20 cellular contexts compared by ENCODE assay signal in genomic region chr5:31757813-31758212, GRCh38.
"Had no signal": no experiment of that assay in that cellular context is flagged by ENCODE, and none has a peak within 500 bp of the region (broad histone marks: within the 10 kb centered on the region; RNA-seq: fewer than 3 reads in every experiment).

No MANE protein-coding gene starts in this region.

- H3K4me3 Mint-ChIP-seq: activated CD8-positive, alpha-beta T cell treated with anti-CD3 and anti-CD28 coated beads, Interleukin-2, amount 10 ng/mL, durations not matched to agents 7 days and 5 days; activated naive CD8-positive, alpha-beta T cell treated with anti-CD3 and anti-CD28 coated beads, Interleukin-2, amount 50 U/mL, for 24 hours; activated T-helper 1 cell treated with anti-CD3 and anti-CD28 coated beads, Interleukin-12 subunit alpha, Interleukin-12 subunit beta, Interleukin-2, Interleukin-4 antibody, amounts not matched to agents 30 ng/mL and 10 ng/mL and 1 ng/mL, durations not matched to agents 14 hours and 24 hours and 36 hours; stimulated activated naive CD8-positive, alpha-beta T cell treated with anti-CD3 and anti-CD28 coated beads, Interleukin-15, Interleukin-2, amounts not matched to agents 100 ng/mL and 50 ng/mL, for 24 hours; WTC11 had no signal

- H3K27me3 Mint-ChIP-seq: stimulated activated naive CD8-positive, alpha-beta T cell treated with anti-CD3 and anti-CD28 coated beads, Interleukin-15, Interleukin-2, amounts not matched to agents 100 ng/mL and 50 ng/mL, for 24 hours had no signal

- H3K4me1 Mint-ChIP-seq: activated naive CD8-positive, alpha-beta T cell treated with anti-CD3 and anti-CD28 coated beads, Interleukin-2, amount 50 U/mL, for 24 hours had no signal

- H3K36me3 Mint-ChIP-seq: WTC11 had no signal

- H3K9me3 Mint-ChIP-seq: activated naive CD8-positive, alpha-beta T cell treated with anti-CD3 and anti-CD28 coated beads, Interleukin-2, amount 50 U/mL, for 24 hours; activated T-helper 1 cell treated with anti-CD3 and anti-CD28 coated beads, Interleukin-12 subunit alpha, Interleukin-12 subunit beta, Interleukin-2, Interleukin-4 antibody, amounts not matched to agents 30 ng/mL and 10 ng/mL and 1 ng/mL, durations not matched to agents 14 hours and 24 hours and 36 hours had no signal

- H3K4me1 ChIP-seq: right lobe of liver, SJSA1, spleen had no signal

- H3K27ac Mint-ChIP-seq: activated CD8-positive, alpha-beta T cell treated with anti-CD3 and anti-CD28 coated beads, Interleukin-2, amount 10 ng/mL, durations not matched to agents 7 days and 5 days; activated naive CD8-positive, alpha-beta T cell treated with anti-CD3 and anti-CD28 coated beads, Interleukin-2, amount 50 U/mL, for 24 hours; activated T-helper 1 cell treated with anti-CD3 and anti-CD28 coated beads, Interleukin-12 subunit alpha, Interleukin-12 subunit beta, Interleukin-2, Interleukin-4 antibody, amounts not matched to agents 30 ng/mL and 10 ng/mL and 1 ng/mL, durations not matched to agents 14 hours and 24 hours and 36 hours; stimulated activated naive CD8-positive, alpha-beta T cell treated with anti-CD3 and anti-CD28 coated beads, Interleukin-15, Interleukin-2, amounts not matched to agents 100 ng/mL and 50 ng/mL, for 24 hours; WTC11 had no signal

- DNase-seq: activated CD4-positive, alpha-beta T cell treated with anti-CD3 and anti-CD28 coated beads for 48 hours; activated CD8-positive, alpha-beta memory T cell treated with anti-CD3 and anti-CD28 coated beads, Interleukin-2, amount 50 U/mL, for 48 hours; activated CD8-positive, alpha-beta T cell treated with anti-CD3 and anti-CD28 coated beads, Interleukin-2, amount 10 ng/mL, durations not matched to agents 7 days and 5 days; activated naive CD4-positive, alpha-beta T cell treated with Interleukin-2 at 50 U/mL for 16 hours; activated naive CD8-positive, alpha-beta T cell treated with anti-CD3 and anti-CD28 coated beads, Interleukin-2, amount 50 U/mL, for 24 hours; cortex of kidney; effector memory CD4-positive, alpha-beta T cell; glutamatergic neuron; mesendoderm; right lobe of liver; spleen; stimulated activated CD4-positive, alpha-beta T cell treated with anti-CD3 and anti-CD28 coated beads, Interleukin-2, amount 100 ng/mL, for 24 hours had no signal

- H3K27me3 ChIP-seq: cardiac muscle cell, neutrophil, right lobe of liver, SJSA1, spleen had no signal

- H3K4me3 ChIP-seq: cardiac muscle cell, right lobe of liver, SJSA1, spleen, thoracic aorta had no signal

- H3K27ac ChIP-seq: cardiac muscle cell, epithelial cell of prostate, neutrophil, right lobe of liver, SJSA1, spleen, thoracic aorta had no signal

- H3K36me3 ChIP-seq: cardiac muscle cell, neutrophil, right lobe of liver, SJSA1, spleen, thoracic aorta had no signal

- ATAC-seq: activated CD8-positive, alpha-beta T cell treated with anti-CD3 and anti-CD28 coated beads, Interleukin-2, amount 10 ng/mL, durations not matched to agents 7 days and 5 days; activated naive CD8-positive, alpha-beta T cell treated with anti-CD3 and anti-CD28 coated beads, Interleukin-2, amount 50 U/mL, for 24 hours; WTC11 had no signal

- H3K9me3 ChIP-seq: neutrophil, right lobe of liver, SJSA1, spleen, thoracic aorta had no signal
